ENCODE assay signal across 8 cellular contexts in genomic region chr17:30922235-30922993, GRCh38. TPM values are rescaled to one million over a fixed set of nuclear protein-coding genes. Genes with fewer than 3 reads are reported as not detected.
DNase-seq lines count a peak whose midpoint lies in the region; ATAC-seq and TF ChIP-seq lines count a peak whose summit lies in the region.

No MANE protein-coding gene starts in this region.

- no peak overlapping the region for H2BK120ac ChIP-seq in H9 (ENCODE audit: low read depth, low read length, poor library complexity, severe bottlenecking)

- H2BK12ac ChIP-seq in H9 (ENCODE audit: insufficient read length, low read depth, low read length), result no peak overlapping the region

- ATAC-seq in psoas muscle, result peak in 1 of 4 donors; percentile 46
- no peak for ATAC-seq in HG02884 (IDR thresholded peaks at IDR 0.05; ENCODE audit: unreplicated experiment)
- no peak for ATAC-seq in GM18519 (IDR thresholded peaks at IDR 0.05; ENCODE audit: low FRiP score, unreplicated experiment)
- no peak for ATAC-seq in GM18520 (IDR thresholded peaks at IDR 0.05; ENCODE audit: unreplicated experiment)

- no peaks in the 10 kb centered on the region for H3K9me3 ChIP-seq in H9 (ENCODE audit: control insufficient read depth, low read depth, low read length)
- no peaks in the 10 kb centered on the region for H3K9me3 ChIP-seq in left ventricle myocardium inferior (replicated peaks)
- no peaks in the 10 kb centered on the region for H3K9me3 ChIP-seq in psoas muscle

- no CpG with 5 or more reads among the region's 64 CpGs for WGBS in H9 (ENCODE audit: extremely low coverage, insufficient read length, low lambda C conversion rate)
- 1 to 3% (median 2%) methylated on average over 39 to 64 of the region's 64 CpGs for WGBS in psoas muscle, 3 donors

- no peak overlapping the region for H2BK5ac ChIP-seq in H9 (ENCODE audit: insufficient read length, low read length)

- no peak overlapping the region for H3K9ac ChIP-seq in H9 (ENCODE audit: extremely low read depth, insufficient read length, low read length)

- H3K9me3 Mint-ChIP-seq in H9, result 0 out of 5 replicates have a peak, but pooled peaks cover 0 to 2% of the 10 kb centered on the region in 2 experiments
- no peaks in the 10 kb centered on the region for H3K9me3 Mint-ChIP-seq in activated T-cell treated with anti-CD3 and anti-CD28 coated beads, Interleukin-2, amount 50 U/mL, for 24 hours

- no peak overlapping the region; the same call in 1 of the 2 replicates for H3K14ac ChIP-seq in H9 (ENCODE audit: insufficient read depth, low read length)

- H3K27me3 ChIP-seq in H9 (ENCODE audit: insufficient read depth, low read length), result peaks cover 21% of the 10 kb centered on the region; the same call in 1 of the 2 replicates
- H3K27me3 ChIP-seq in left ventricle myocardium inferior (ENCODE audit: low read depth), result peaks cover 62% of the 10 kb centered on the region
- peaks cover 0 to 55% (median 15%) of the 10 kb centered on the region in 3 donors for H3K27me3 ChIP-seq in psoas muscle (ENCODE audit: insufficient read depth in 3 of 3, low read length in 2 of 3)

- no peak overlapping the region for H2AFZ ChIP-seq in H9 (ENCODE audit: low read length)

- H3K4me2 ChIP-seq in H9 (ENCODE audit: insufficient read depth, insufficient read length, low read length), result peak overlapping the region; percentile 84

- DNase-seq in H9, result peak; percentile 62
- DNase-seq in activated T-cell treated with anti-CD3 and anti-CD28 coated beads, Interleukin-2, amount 50 U/mL, for 24 hours, result peak; percentile 37
- DNase-seq in left ventricle myocardium inferior, result peak; percentile 17
- DNase-seq in psoas muscle, result peak; percentile 20 to 51
- DNase-seq in ureter (ENCODE audit: low spot score), result no peak

- no peak overlapping the region for H3K27ac Mint-ChIP-seq in H9
- H3K27ac Mint-ChIP-seq in activated T-cell treated with anti-CD3 and anti-CD28 coated beads, Interleukin-2, amount 50 U/mL, for 24 hours, result no peak overlapping the region

- H4K5ac ChIP-seq in H9 (ENCODE audit: insufficient read length, low read depth, low read length), result no peak overlapping the region

- H3K79me1 ChIP-seq in H9 (ENCODE audit: insufficient read depth, low read depth, low read length, poor library complexity, severe bottlenecking), result no peaks in the 10 kb centered on the region

- H3K4me3 ChIP-seq in left ventricle myocardium inferior (peak overlapping the region; percentile 74), psoas muscle (peak overlapping the region; percentile 71)

- H3K23ac ChIP-seq in H9 (ENCODE audit: insufficient read length, low read depth, low read length), result no peak overlapping the region

- peaks cover 2% of the 10 kb centered on the region; the same call in 1 of the 2 replicates for H3K4me1 ChIP-seq in H9 (ENCODE audit: insufficient read depth, low read length)
- peaks cover 24% of the 10 kb centered on the region for H3K4me1 ChIP-seq in left ventricle myocardium inferior
- H3K4me1 ChIP-seq in psoas muscle, result peaks cover 5% of the 10 kb centered on the region

- H3T11ph ChIP-seq in H9 (ENCODE audit: low read length), result no peak overlapping the region

- H4K91ac ChIP-seq in H9 (ENCODE audit: insufficient read length, low read depth, low read length), result no peak overlapping the region

- peaks cover 20 to 22% of the 10 kb centered on the region in 2 experiments for H3K4me1 Mint-ChIP-seq in H9
- H3K4me1 Mint-ChIP-seq in activated T-cell treated with anti-CD3 and anti-CD28 coated beads, Interleukin-2, amount 50 U/mL, for 24 hours (ENCODE audit: low read depth), result peaks cover 10% of the 10 kb centered on the region

- H3K27me3 Mint-ChIP-seq in H9 (ENCODE audit: low read depth), result peaks cover 77% of the 10 kb centered on the region
- peaks cover 61% of the 10 kb centered on the region for H3K27me3 Mint-ChIP-seq in activated T-cell treated with anti-CD3 and anti-CD28 coated beads, Interleukin-2, amount 50 U/mL, for 24 hours

- no peak overlapping the region for H3K56ac ChIP-seq in H9 (ENCODE audit: insufficient read length, low read depth, low read length)

- H3K4me3 Mint-ChIP-seq in H9, result peak overlapping the region; percentile 60 to 77
- H3K4me3 Mint-ChIP-seq in activated T-cell treated with anti-CD3 and anti-CD28 coated beads, Interleukin-2, amount 50 U/mL, for 24 hours, result peak overlapping the region; percentile 59

- H3K36me3 ChIP-seq in left ventricle myocardium inferior, result peaks cover 3% of the 10 kb centered on the region
- no peaks in the 10 kb centered on the region for H3K36me3 ChIP-seq in psoas muscle (ENCODE audit: insufficient read depth in 1 of 2, low read depth in 1 of 2)

- peaks cover 10% of the 10 kb centered on the region for H3K23me2 ChIP-seq in H9 (ENCODE audit: insufficient read length, low read depth, low read length, poor library complexity, severe bottlenecking)

- H4K20me1 ChIP-seq in H9 (ENCODE audit: control insufficient read depth, insufficient read depth, insufficient read length), result no peaks in the 10 kb centered on the region

- H2BK15ac ChIP-seq in H9 (ENCODE audit: low read depth, low read length), result no peak overlapping the region

- intact Hi-C loops in left ventricle myocardium inferior (cut with micrococcal nuclease) (no loop called here), psoas muscle (cut with DNase I) (no loop called here)

- H2BK20ac ChIP-seq in H9 (ENCODE audit: low read depth, low read length, poor library complexity, severe bottlenecking), result no peak overlapping the region

- no peaks in the 10 kb centered on the region; a peak in 1 of 7 replicates for H3K36me3 Mint-ChIP-seq in H9 (ENCODE audit: insufficient read depth in 1 of 3, low read depth in 3 of 3)
- no peaks in the 10 kb centered on the region for H3K36me3 Mint-ChIP-seq in activated T-cell treated with anti-CD3 and anti-CD28 coated beads, Interleukin-2, amount 50 U/mL, for 24 hours (ENCODE audit: low read depth)

- H3K27ac ChIP-seq in H9 (ENCODE audit: insufficient read length, low read depth, low read length) (no peak overlapping the region), left ventricle myocardium inferior (replicated peaks) (peak overlapping the region; percentile 78), psoas muscle (no peak overlapping the region)

- H2AK5ac ChIP-seq in H9 (ENCODE audit: insufficient read length, low read length), result no peak overlapping the region

- no peak overlapping the region for H4K8ac ChIP-seq in H9 (replicated peaks; ENCODE audit: insufficient read length, low read depth, low read length)

- H3K4ac ChIP-seq in H9 (ENCODE audit: low read depth, low read length), result no peak overlapping the region

- no peaks in the 10 kb centered on the region for H3K79me2 ChIP-seq in H9 (ENCODE audit: insufficient read depth, low read length)

- no peak overlapping the region for H3K18ac ChIP-seq in H9 (ENCODE audit: insufficient read length, low read depth, low read length)

- TF ChIP-seq CTCF in H9 (conservative IDR thresholded peaks at IDR 0.05), result no peak
- no peak for TF ChIP-seq CTCF in left ventricle myocardium inferior (IDR thresholded peaks at IDR 0.05; ENCODE audit: borderline replicate concordance)
- no peak for TF ChIP-seq CTCF in psoas muscle (IDR thresholded peaks at IDR 0.05)

RNA-seq across cellular contexts. Expression of gene ADAP2, which starts 0.7 kb away (rescaled TPM):
- total RNA-seq in H9 (2021) (1.2 and 1.6 TPM in 2 replicates), left ventricle myocardium inferior (7.0 TPM), psoas muscle (1 to 10 TPM; 3.4 to 4.6 (median 4.1) TPM), ureter (8.5 TPM)
- polyA plus RNA-seq in psoas muscle, result 1 to 10 TPM; 1.0 to 2.2 (median 1.1) TPM

RNA-seq across cellular contexts. Expression of gene TEFM, which starts 16.4 kb away (rescaled TPM):
- 11.7 and 15.7 TPM in 2 replicates for total RNA-seq in H9 (2021)
- total RNA-seq in left ventricle myocardium inferior, result 17.7 TPM
- total RNA-seq in psoas muscle, result 10 to 100 TPM in 2 of 4 donors, 1 to 10 TPM in 2; 8.0 to 12.5 (median 9.8) TPM
- polyA plus RNA-seq in psoas muscle, result 10 to 100 TPM; 10.6 to 37.0 (median 24.0) TPM
- total RNA-seq in ureter, result 18.2 TPM

RNA-seq across cellular contexts. Expression of gene RNF135, which starts 48.4 kb away (rescaled TPM):
- total RNA-seq in H9 (2021) (8.0 TPM in 2 replicates), left ventricle myocardium inferior (4.6 TPM), psoas muscle (1 to 10 TPM; 5.8 to 7.3 (median 6.8) TPM), ureter (22.3 TPM)
- 1 to 10 TPM; 2.4 to 5.3 (median 3.4) TPM for polyA plus RNA-seq in psoas muscle
